ENCODE assay signal across 8 cellular contexts in genomic region chr1:209755926-209756607, GRCh38. TPM values are rescaled to one million over a fixed set of nuclear protein-coding genes. Genes with fewer than 3 reads are reported as not detected.
DNase-seq lines count a peak whose midpoint lies in the region; ATAC-seq lines count a peak whose summit lies in the region.

Gene TRAF3IP3 (plus strand): TSS chr1:209756053. CDS start chr1:209760040, 3,987 bp downstream.

- peak within 1 kb of the TSS; percentile 87 to 96 (median 94) for H3K27ac Mint-ChIP-seq in CD4-positive, alpha-beta memory T cell
- H3K27ac Mint-ChIP-seq in activated CD8-positive, alpha-beta T cell treated with anti-CD3 and anti-CD28 coated beads, Interleukin-2, amount 10 ng/mL, durations not matched to agents 7 days and 5 days = peak within 1 kb of the TSS; percentile 97
- H3K27ac Mint-ChIP-seq in stimulated activated naive B cell treated with anti-CD40 and anti-IgM and Interleukin-4, amounts not matched to agents 10 μg/mL and 1 μg/mL and 100 μg/mL, for 72 hours = peak within 1 kb of the TSS; percentile 99

- peak; percentile 78 to 89 (median 83) for DNase-seq in CD4-positive, alpha-beta memory T cell
- DNase-seq in KG1 (lab: John Stamatoyannopoulos, UW) (peak; percentile 80), right cardiac atrium (peak in 2 of 3 donors; percentile 54 to 66), kidney tubule cell (ENCODE audit: low spot score) (no peak), HuH-7 (ENCODE audit: low spot score) (no peak)
- peak; percentile 92 for DNase-seq in activated CD8-positive, alpha-beta T cell treated with anti-CD3 and anti-CD28 coated beads, Interleukin-2, amount 10 ng/mL, durations not matched to agents 7 days and 5 days
- peak; percentile 79 for DNase-seq in stimulated activated naive B cell treated with anti-CD40 and anti-IgM and Interleukin-4, amounts not matched to agents 10 μg/mL and 1 μg/mL and 100 μg/mL, for 72 hours

- H3K27me3 ChIP-seq in CD4-positive, alpha-beta memory T cell (ENCODE audit: insufficient read depth, low read length) = no peaks in the 10 kb centered on the region
- no peaks in the 10 kb centered on the region for H3K27me3 ChIP-seq in right cardiac atrium (ENCODE audit: control insufficient read depth, insufficient read depth)

- H3K27me3 Mint-ChIP-seq in CD4-positive, alpha-beta memory T cell = no peaks in the 10 kb centered on the region
- no peaks in the 10 kb centered on the region for H3K27me3 Mint-ChIP-seq in activated CD8-positive, alpha-beta T cell treated with anti-CD3 and anti-CD28 coated beads, Interleukin-2, amount 10 ng/mL, durations not matched to agents 7 days and 5 days (ENCODE audit: low read depth)
- H3K27me3 Mint-ChIP-seq in stimulated activated naive B cell treated with anti-CD40 and anti-IgM and Interleukin-4, amounts not matched to agents 10 μg/mL and 1 μg/mL and 100 μg/mL, for 72 hours = no peaks in the 10 kb centered on the region

- H3K36me3 Mint-ChIP-seq in CD4-positive, alpha-beta memory T cell = peaks cover 33 to 42% of the 10 kb centered on the region in 2 donors
- H3K36me3 Mint-ChIP-seq in activated CD8-positive, alpha-beta T cell treated with anti-CD3 and anti-CD28 coated beads, Interleukin-2, amount 10 ng/mL, durations not matched to agents 7 days and 5 days (ENCODE audit: low read depth) = peaks cover 52% of the 10 kb centered on the region
- H3K36me3 Mint-ChIP-seq in stimulated activated naive B cell treated with anti-CD40 and anti-IgM and Interleukin-4, amounts not matched to agents 10 μg/mL and 1 μg/mL and 100 μg/mL, for 72 hours = peaks cover 22 to 31% of the 10 kb centered on the region in 2 donors

- peak within 1 kb of the TSS; percentile 72 to 81 for H3K4me3 ChIP-seq in CD4-positive, alpha-beta memory T cell (ENCODE audit: low read length in 2 of 2)
- no peak within 1 kb of the TSS for H3K4me3 ChIP-seq in right cardiac atrium (ENCODE audit: low read length)

- CTCF ChIA-PET in CD4-positive, alpha-beta memory T cell (lab: Charles Lee; ENCODE audit: partially characterized antibody) = interaction anchor here (0.6 to 16.0 kb wide), 10 partner anchors 1 to 180 kb away, joined by 3 to 385 read pairs (median 10); partner anchors contain the start of genes C1orf74, TRAF3IP3 and UTP25
- CTCF ChIA-PET in activated CD8-positive, alpha-beta T cell treated with anti-CD3 and anti-CD28 coated beads, Interleukin-2, amount 10 ng/mL, durations not matched to agents 7 days and 5 days (lab: Charles Lee) = interaction anchor here (1.0 to 15.3 kb wide), 11 partner anchors 2 to 189 kb away, joined by 3 to 336 read pairs (median 5); partner anchors contain the start of genes C1orf74 and TRAF3IP3

- peaks cover 82% of the 10 kb centered on the region for H3K4me1 ChIP-seq in CD4-positive, alpha-beta memory T cell (ENCODE audit: insufficient read depth, low read length)
- no peaks in the 10 kb centered on the region for H3K4me1 ChIP-seq in right cardiac atrium (ENCODE audit: control insufficient read depth, insufficient read depth, low read length)

- H3K27ac ChIP-seq in CD4-positive, alpha-beta memory T cell (ENCODE audit: low read depth, low read length) = peak within 1 kb of the TSS; percentile 72
- no peak within 1 kb of the TSS for H3K27ac ChIP-seq in right cardiac atrium (ENCODE audit: low read length)

- intact Hi-C loops in CD4-positive, alpha-beta memory T cell (cut with micrococcal nuclease) = loop anchor here (1.0 kb wide), 4 partner anchors 9 to 71 kb away; partner anchors contain the start of genes C1orf74 and UTP25
- intact Hi-C loops in right cardiac atrium (cut with DNase I) = no loop called here

- POLR2A ChIA-PET in CD4-positive, alpha-beta memory T cell (lab: Charles Lee; ENCODE audit: partially characterized antibody) = interaction anchor here (1.1 to 36.1 kb wide), 7 partner anchors 8 to 72 kb away, joined by 3 to 1778 read pairs (median 5); partner anchors contain the start of genes C1orf74 and UTP25
- POLR2A ChIA-PET in activated CD8-positive, alpha-beta T cell treated with anti-CD3 and anti-CD28 coated beads, Interleukin-2, amount 10 ng/mL, durations not matched to agents 7 days and 5 days (lab: Charles Lee) = interaction anchor here (0.7 to 9.7 kb wide), 7 partner anchors 11 to 83 kb away, joined by 3 to 241 read pairs (median 5); no protein-coding TSS in a partner anchor

- H3K9me3 Mint-ChIP-seq in CD4-positive, alpha-beta memory T cell = no peaks in the 10 kb centered on the region
- H3K9me3 Mint-ChIP-seq in activated CD8-positive, alpha-beta T cell treated with anti-CD3 and anti-CD28 coated beads, Interleukin-2, amount 10 ng/mL, durations not matched to agents 7 days and 5 days (ENCODE audit: insufficient read depth) = no peaks in the 10 kb centered on the region
- peaks cover 0 to 4% of the 10 kb centered on the region in 2 donors for H3K9me3 Mint-ChIP-seq in stimulated activated naive B cell treated with anti-CD40 and anti-IgM and Interleukin-4, amounts not matched to agents 10 μg/mL and 1 μg/mL and 100 μg/mL, for 72 hours

- no peaks in the 10 kb centered on the region for H3K9me3 ChIP-seq in CD4-positive, alpha-beta memory T cell (ENCODE audit: control insufficient read depth in 1 of 2, low read length in 2 of 2)
- no peaks in the 10 kb centered on the region for H3K9me3 ChIP-seq in right cardiac atrium (ENCODE audit: control insufficient read depth, low read length)

- H3K36me3 ChIP-seq in CD4-positive, alpha-beta memory T cell (ENCODE audit: insufficient read depth, low read length) = peaks cover 24% of the 10 kb centered on the region

- ATAC-seq in GM21367 (IDR thresholded peaks at IDR 0.05; ENCODE audit: unreplicated experiment) = peak; percentile 77
- peak; percentile 86 for ATAC-seq in activated CD8-positive, alpha-beta T cell treated with anti-CD3 and anti-CD28 coated beads, Interleukin-2, amount 10 ng/mL, durations not matched to agents 7 days and 5 days
- ATAC-seq in right cardiac atrium = peak in 1 of 2 donors; percentile 65
- peak; percentile 84 to 85 for ATAC-seq in stimulated activated naive B cell treated with anti-CD40 and anti-IgM and Interleukin-4, amounts not matched to agents 10 μg/mL and 1 μg/mL and 100 μg/mL, for 72 hours (replicated peaks)

- peak within 1 kb of the TSS; percentile 91 to 100 (median 98) for H3K4me3 Mint-ChIP-seq in CD4-positive, alpha-beta memory T cell
- H3K4me3 Mint-ChIP-seq in activated CD8-positive, alpha-beta T cell treated with anti-CD3 and anti-CD28 coated beads, Interleukin-2, amount 10 ng/mL, durations not matched to agents 7 days and 5 days = peak within 1 kb of the TSS; percentile 93
- peak within 1 kb of the TSS; percentile 91 to 98 for H3K4me3 Mint-ChIP-seq in stimulated activated naive B cell treated with anti-CD40 and anti-IgM and Interleukin-4, amounts not matched to agents 10 μg/mL and 1 μg/mL and 100 μg/mL, for 72 hours

- H3K4me1 Mint-ChIP-seq in CD4-positive, alpha-beta memory T cell = peaks cover 53 to 95% (median 71%) of the 10 kb centered on the region in 4 donors
- peaks cover 73% of the 10 kb centered on the region for H3K4me1 Mint-ChIP-seq in activated CD8-positive, alpha-beta T cell treated with anti-CD3 and anti-CD28 coated beads, Interleukin-2, amount 10 ng/mL, durations not matched to agents 7 days and 5 days (ENCODE audit: low read depth)
- H3K4me1 Mint-ChIP-seq in stimulated activated naive B cell treated with anti-CD40 and anti-IgM and Interleukin-4, amounts not matched to agents 10 μg/mL and 1 μg/mL and 100 μg/mL, for 72 hours = peaks cover 51 to 77% of the 10 kb centered on the region in 2 donors

- 71% methylated on average over 10 of the region's 10 CpGs for WGBS in right cardiac atrium

RNA-seq across cellular contexts. Expression of gene TRAF3IP3, which starts in this region (rescaled TPM):
- 100 to 1,000 TPM; 571 to 574 TPM for total RNA-seq in CD4-positive, alpha-beta memory T cell
- 100 to 1,000 TPM; 435 to 487 TPM for polyA plus RNA-seq in CD4-positive, alpha-beta memory T cell
- total RNA-seq in activated CD8-positive, alpha-beta T cell treated with anti-CD3 and anti-CD28 coated beads, Interleukin-2, amount 10 ng/mL, durations not matched to agents 7 days and 5 days = 100 to 1,000 TPM; 319 to 322 TPM
- total RNA-seq in right cardiac atrium = 1 to 10 TPM in 3 of 4 donors, under 1 TPM in 1; 0.91 to 2.7 (median 1.4) TPM
- polyA plus RNA-seq in right cardiac atrium = 0.63 TPM

Comparison
In these comparisons a context has a peak if more than half of its experiments do, and no peak if none do; other contexts are left out.
1. RNA of gene TRAF3IP3 (total RNA-seq): 571 to 574 TPM in CD4-positive, alpha-beta memory T cell and 319 to 322 TPM in activated CD8-positive, alpha-beta T cell treated with anti-CD3 and anti-CD28 coated beads, Interleukin-2, amount 10 ng/mL, durations not matched to agents 7 days and 5 days; 0.91 to 2.7 TPM in right cardiac atrium; every median in the first group is over 10 times any median in the second.
2. RNA of gene TRAF3IP3 (polyA plus RNA-seq): 435 to 487 TPM in CD4-positive, alpha-beta memory T cell; 0.63 TPM in right cardiac atrium (single experiment); every median in the first group is over 100 times any median in the second.
3. DNase-seq: peak in CD4-positive, alpha-beta memory T cell (5 of 5), KG1 (single experiment), activated CD8-positive, alpha-beta T cell treated with anti-CD3 and anti-CD28 coated beads, Interleukin-2, amount 10 ng/mL, durations not matched to agents 7 days and 5 days (single experiment), right cardiac atrium (2 of 3) and stimulated activated naive B cell treated with anti-CD40 and anti-IgM and Interleukin-4, amounts not matched to agents 10 μg/mL and 1 μg/mL and 100 μg/mL, for 72 hours (single experiment); none in kidney tubule cell (single experiment) and HuH-7 (single experiment).
4. Peak in every context shown above with its lines, with median percentiles within 50 percentile points of each other: H3K27ac Mint-ChIP-seq and H3K4me3 Mint-ChIP-seq.